ENCODE assay signal across 17 cellular contexts in genomic region chrX:74250574-74250973, GRCh38. TPM values are rescaled to one million over a fixed set of nuclear protein-coding genes. Genes with fewer than 3 reads are reported as not detected.
DNase-seq lines count a peak whose midpoint lies in the region; ATAC-seq and TF ChIP-seq lines count a peak whose summit lies in the region.
"Had no signal": no experiment of that assay in that cellular context is flagged by ENCODE, and none has a peak within 500 bp of the region (broad histone marks: within the 10 kb centered on the region; RNA-seq: fewer than 3 reads in every experiment).

No MANE protein-coding gene starts in this region.

- intact Hi-C loops in CD14-positive monocyte (cut with micrococcal nuclease) (no loop called here), PC-9 (cut with micrococcal nuclease; ENCODE audit: unreplicated experiment) (no loop called here)

- H3K27ac Mint-ChIP-seq in CD14-positive monocyte (peak overlapping the region; percentile 72 to 95 (median 88)), endodermal cell (peak overlapping the region; percentile 93), progenitor cell of endocrine pancreas (peak overlapping the region; percentile 94)

- no peak overlapping the region for H3K4me3 ChIP-seq in PC-9
- no peak overlapping the region for H3K4me3 ChIP-seq in endodermal cell (ENCODE audit: low read length)
- H3K4me3 ChIP-seq: dorsolateral prefrontal cortex had no signal

- DNase-seq in CD14-positive monocyte (ENCODE audit: low spot score) (no peak), PC-9 (no peak), endodermal cell (no peak), progenitor cell of endocrine pancreas (ENCODE audit: low spot score, unreplicated experiment) (no peak), kidney tubule cell (ENCODE audit: low spot score) (no peak), NCI-H1092 (lab: John Stamatoyannopoulos, UW) (no peak)
- no peak for DNase-seq in stimulated activated naive CD4-positive, alpha-beta T cell (lab: John Stamatoyannopoulos, UW)
- DNase-seq: BE2C; dorsolateral prefrontal cortex; NCI-H1694; NCI-H526 treated with DMSO at 0.1 percent for 48 hours; SHP77 treated with DMSO at 0.1 percent for 48 hours; stimulated activated CD8-positive, alpha-beta memory T cell treated with anti-CD3 and anti-CD28 coated beads, Interleukin-4, amount 100 ng/mL, for 48 hours had no signal

- peak overlapping the region; percentile 34; the same call in 1 of the 2 replicates for H3K4me2 ChIP-seq in PC-9
- H3K4me2 ChIP-seq: KMS-11 had no signal

- POLR2A ChIA-PET in PC-9 (lab: Charles Lee; ENCODE audit: unreplicated experiment) = interaction anchor here (0.6 kb wide), 1 partner anchor 35 kb away, joined by 3 read pairs; no protein-coding TSS in a partner anchor

- H3K9me3 Mint-ChIP-seq in CD14-positive monocyte (no peaks in the 10 kb centered on the region), endodermal cell (no peaks in the 10 kb centered on the region), progenitor cell of endocrine pancreas (ENCODE audit: low read depth) (no peaks in the 10 kb centered on the region)
- H3K9me3 Mint-ChIP-seq: activated naive CD4-positive, alpha-beta T cell treated with anti-CD3 and anti-CD28 coated beads, Interleukin-2, amount 50 U/mL, for 24 hours had no signal

- H3K27me3 ChIP-seq in PC-9 (ENCODE audit: insufficient read depth, low read depth) = no peaks in the 10 kb centered on the region
- H3K27me3 ChIP-seq in endodermal cell (ENCODE audit: control insufficient read depth, insufficient read depth, low read length, poor library complexity, severe bottlenecking) = no peaks in the 10 kb centered on the region
- H3K27me3 ChIP-seq: BE2C had no signal

- H3F3A ChIP-seq in PC-9 (ENCODE audit: insufficient read depth, low read depth) = 0 out of 2 replicates have a peak, but pooled peaks cover 7% of the 10 kb centered on the region

- peaks cover 9% of the 10 kb centered on the region; the same call in 1 of the 2 replicates for H3K79me2 ChIP-seq in PC-9 (ENCODE audit: low read depth)

- H3K4me1 Mint-ChIP-seq in CD14-positive monocyte (peaks cover 43% of the 10 kb centered on the region), endodermal cell (peaks cover 46% of the 10 kb centered on the region), progenitor cell of endocrine pancreas (ENCODE audit: low read depth) (peaks cover 33% of the 10 kb centered on the region)

- no peak overlapping the region for H3K9ac ChIP-seq in endodermal cell (ENCODE audit: extremely low read depth, low read length, poor library complexity, severe bottlenecking)
- H3K9ac ChIP-seq: KMS-11 had no signal

- H3K4me3 Mint-ChIP-seq in CD14-positive monocyte (no peak overlapping the region), endodermal cell (no peak overlapping the region), progenitor cell of endocrine pancreas (ENCODE audit: low read depth) (peak overlapping the region; percentile 33)
- H3K4me3 Mint-ChIP-seq: activated naive CD4-positive, alpha-beta T cell treated with anti-CD3 and anti-CD28 coated beads, Interleukin-2, amount 50 U/mL, for 24 hours had no signal

- peak overlapping the region; percentile 81 for H3K27ac ChIP-seq in PC-9
- no peak overlapping the region for H3K27ac ChIP-seq in endodermal cell (ENCODE audit: low read depth, low read length)
- H3K27ac ChIP-seq: KMS-11 had no signal

- CTCF ChIA-PET in PC-9 (lab: Charles Lee) = no interaction called here

- no peaks in the 10 kb centered on the region for H3K9me2 ChIP-seq in PC-9 (ENCODE audit: insufficient read depth)

- H2AFZ ChIP-seq in PC-9 = no peak overlapping the region

- 80% methylated on average over 2 of the region's 2 CpGs; no CpG with 5 or more reads in 1 of the 2 experiments for WGBS in endodermal cell (ENCODE audit: insufficient coverage in 1 of 2, insufficient read length in 1 of 2), 2 experiments

- H3K36me3 Mint-ChIP-seq in CD14-positive monocyte = peaks cover 5 to 23% of the 10 kb centered on the region in 2 donors
- H3K36me3 Mint-ChIP-seq in endodermal cell (ENCODE audit: low read depth) = peaks cover 68% of the 10 kb centered on the region
- H3K36me3 Mint-ChIP-seq in progenitor cell of endocrine pancreas (ENCODE audit: insufficient read depth) = peaks cover 8% of the 10 kb centered on the region

- H3K4me1 ChIP-seq in PC-9 (replicated peaks; ENCODE audit: insufficient read depth) = peaks cover 23% of the 10 kb centered on the region
- no peaks in the 10 kb centered on the region for H3K4me1 ChIP-seq in endodermal cell (ENCODE audit: control insufficient read depth, insufficient read depth, low read length)
- H3K4me1 ChIP-seq: BE2C had no signal

- H4K20me1 ChIP-seq in PC-9 (ENCODE audit: insufficient read depth) = no peaks in the 10 kb centered on the region

- TF ChIP-seq CTCF in CD14-positive monocyte (IDR thresholded peaks at IDR 0.05) (no peak), PC-9 (conservative IDR thresholded peaks at IDR 0.05) (no peak), endodermal cell (conservative IDR thresholded peaks at IDR 0.05) (no peak), progenitor cell of endocrine pancreas (IDR thresholded peaks at IDR 0.05; ENCODE audit: unreplicated experiment) (no peak)

- H3K27me3 Mint-ChIP-seq in CD14-positive monocyte (ENCODE audit: low read depth in 3 of 3) (peaks cover 0 to 6% (median 0%) of the 10 kb centered on the region in 3 donors), endodermal cell (ENCODE audit: insufficient read depth) (no peaks in the 10 kb centered on the region), progenitor cell of endocrine pancreas (no peaks in the 10 kb centered on the region)
- H3K27me3 Mint-ChIP-seq: activated naive CD4-positive, alpha-beta T cell treated with anti-CD3 and anti-CD28 coated beads, Interleukin-2, amount 50 U/mL, for 24 hours had no signal

- ATAC-seq in GM18861 (IDR thresholded peaks at IDR 0.05; ENCODE audit: unreplicated experiment) = no peak

- H3K36me3 ChIP-seq in PC-9 (ENCODE audit: low read depth) (no peaks in the 10 kb centered on the region; the same call in 1 of the 2 replicates), endodermal cell (ENCODE audit: control insufficient read depth, insufficient read depth, low read length) (peaks cover 58% of the 10 kb centered on the region)
- H3K36me3 ChIP-seq: BE2C had no signal

- H3K9me3 ChIP-seq in PC-9 (ENCODE audit: insufficient read depth, low read depth) (no peaks in the 10 kb centered on the region), endodermal cell (ENCODE audit: control insufficient read depth, low read length) (no peaks in the 10 kb centered on the region)
- H3K9me3 ChIP-seq: BE2C had no signal

- no TSS peak for BruUV-seq in PC-9 (replicated peaks; lab: Mats Ljungman, UMichigan)

RNA-seq across cellular contexts. Expression of gene ZCCHC13, which starts 53.4 kb away (rescaled TPM):
- not detected for polyA plus RNA-seq in CD14-positive monocyte
- not detected in 2 replicates for total RNA-seq in PC-9 (2021)
- total RNA-seq in endodermal cell = not detected
- not detected for polyA plus RNA-seq in endodermal cell (2013, experiment 1 of 2)
- polyA plus RNA-seq in endodermal cell (2013, experiment 2 of 2) = not detected
- total RNA-seq in progenitor cell of endocrine pancreas = not detected in 2 replicates
- total RNA-seq: dorsolateral prefrontal cortex, frontal cortex had no signal
